In genomic region chr13:41766439-41766838, GRCh38 we compare ENCODE assay signal across 25 cellular contexts.
"Had no signal": no experiment of that assay in that cellular context is flagged by ENCODE, and none has a peak within 500 bp of the region (broad histone marks: within the 10 kb centered on the region; RNA-seq: fewer than 3 reads in every experiment).

No MANE protein-coding gene starts in this region.

- H3K9ac ChIP-seq: KMS-11 had no signal

- H3K27ac Mint-ChIP-seq: activated CD4-positive, alpha-beta T cell treated with anti-CD3 and anti-CD28 coated beads, Interleukin-2, amount 10 ng/mL, durations not matched to agents 24 days and 14 days; activated naive CD4-positive, alpha-beta T cell treated with anti-CD3 and anti-CD28 coated beads, Interleukin-2, amount 50 U/mL, for 72 hours; activated naive CD8-positive, alpha-beta T cell treated with anti-CD3 and anti-CD28 coated beads, Interleukin-2, amount 50 U/mL, for 24 hours; IgD-negative memory B cell; T-helper 1 cell treated with Interleukin-12 subunit alpha and Interleukin-12 subunit beta and Interleukin-4 antibody, amounts not matched to agents 30 μg/mL and 1 μg/mL, for 36 hours had no signal

- H3K27me3 ChIP-seq: brain microvascular endothelial cell had no signal

- H3K4me1 Mint-ChIP-seq: IgD-negative memory B cell had no signal

- H3K36me3 Mint-ChIP-seq: activated naive CD4-positive, alpha-beta T cell treated with anti-CD3 and anti-CD28 coated beads, Interleukin-2, amount 50 U/mL, for 72 hours had no signal

- ATAC-seq: activated naive CD4-positive, alpha-beta T cell treated with anti-CD3 and anti-CD28 coated beads, Interleukin-2, amount 50 U/mL, for 72 hours; activated naive CD8-positive, alpha-beta T cell treated with anti-CD3 and anti-CD28 coated beads, Interleukin-2, amount 50 U/mL, for 24 hours; activated T-cell treated with anti-CD3 and anti-CD28 coated beads, Interleukin-2, amount 50 U/mL, for 4 hours; PC-3 had no signal

- H3K36me3 ChIP-seq: brain microvascular endothelial cell had no signal

- H3K4me2 ChIP-seq: KMS-11 had no signal

- H3K9me3 Mint-ChIP-seq: activated CD4-positive, alpha-beta T cell treated with anti-CD3 and anti-CD28 coated beads, Interleukin-2, amount 10 ng/mL, durations not matched to agents 24 days and 14 days; activated naive CD4-positive, alpha-beta T cell treated with anti-CD3 and anti-CD28 coated beads, Interleukin-2, amount 50 U/mL, for 72 hours; activated naive CD8-positive, alpha-beta T cell treated with anti-CD3 and anti-CD28 coated beads, Interleukin-2, amount 50 U/mL, for 24 hours; activated T-cell treated with anti-CD3 and anti-CD28 coated beads, Interleukin-2, amount 50 U/mL, for 4 hours; IgD-negative memory B cell; T-helper 1 cell treated with Interleukin-12 subunit alpha and Interleukin-12 subunit beta and Interleukin-4 antibody, amounts not matched to agents 30 μg/mL and 1 μg/mL, for 36 hours had no signal

- H3K27me3 Mint-ChIP-seq: activated CD4-positive, alpha-beta T cell treated with anti-CD3 and anti-CD28 coated beads, Interleukin-2, amount 10 ng/mL, durations not matched to agents 24 days and 14 days; activated naive CD8-positive, alpha-beta T cell treated with anti-CD3 and anti-CD28 coated beads, Interleukin-2, amount 50 U/mL, for 24 hours; IgD-negative memory B cell had no signal

- DNase-seq: activated CD4-positive, alpha-beta T cell treated with anti-CD3 and anti-CD28 coated beads for 1 hour; activated CD4-positive, alpha-beta T cell treated with anti-CD3 and anti-CD28 coated beads, Interleukin-2, amount 10 ng/mL, durations not matched to agents 24 days and 14 days; activated CD4-positive, alpha-beta T cell treated with anti-CD3 and anti-CD28 coated beads, Interleukin-2, amount 50 U/mL, for 48 hours; activated CD8-positive, alpha-beta memory T cell treated with anti-CD3 and anti-CD28 coated beads for 24 hours; activated effector memory CD4-positive, alpha-beta T cell treated with anti-CD3 and anti-CD28 coated beads, Interleukin-2, amount 50 U/mL, for 16 hours; activated naive CD4-positive, alpha-beta T cell treated with Interleukin-2 at 50 U/mL for 16 hours; activated naive CD8-positive, alpha-beta T cell treated with anti-CD3 and anti-CD28 coated beads, Interleukin-2, amount 50 U/mL, for 24 hours; activated T-cell treated with anti-CD3 and anti-CD28 coated beads, Interleukin-2, amount 50 U/mL, for 4 hours; amygdala; brain microvascular endothelial cell; NCI-H1105; NCI-H1436; NCI-H1694 treated with DMSO at 0.1 percent for 48 hours; NCI-H2029 treated with DMSO at 0.1 percent for 48 hours; NCI-H510A treated with DMSO at 0.1 percent for 48 hours; NCI-H69; NK-92 treated with Interleukin-12 subunit alpha and Interleukin-12 subunit beta, amount 100 ng/mL, for 24 hours; PC-3; SHP77 treated with DMSO at 0.1 percent for 48 hours; T-helper 9 cell had no signal

- H3K27ac ChIP-seq: brain microvascular endothelial cell, KMS-11 had no signal

- FAIRE-seq: RCC 7860 had no signal

- H3K4me3 Mint-ChIP-seq: activated CD4-positive, alpha-beta T cell treated with anti-CD3 and anti-CD28 coated beads, Interleukin-2, amount 10 ng/mL, durations not matched to agents 24 days and 14 days; activated naive CD8-positive, alpha-beta T cell treated with anti-CD3 and anti-CD28 coated beads, Interleukin-2, amount 50 U/mL, for 24 hours; activated T-cell treated with anti-CD3 and anti-CD28 coated beads, Interleukin-2, amount 50 U/mL, for 4 hours; IgD-negative memory B cell; T-helper 1 cell treated with Interleukin-12 subunit alpha and Interleukin-12 subunit beta and Interleukin-4 antibody, amounts not matched to agents 30 μg/mL and 1 μg/mL, for 36 hours had no signal
